In genomic region chr3:40458473-40458872, GRCh38 we compare ENCODE assay signal across 9 cellular contexts. TPM values are rescaled to one million over a fixed set of nuclear protein-coding genes. Genes with fewer than 3 reads are reported as not detected.
DNase-seq lines count a peak whose midpoint lies in the region; ATAC-seq and TF ChIP-seq lines count a peak whose summit lies in the region.
"Had no signal": no experiment of that assay in that cellular context is flagged by ENCODE, and none has a peak within 500 bp of the region (broad histone marks: within the 10 kb centered on the region; RNA-seq: fewer than 3 reads in every experiment).

No MANE protein-coding gene starts in this region.

- TF ChIP-seq RAD21 in neural cell (conservative IDR thresholded peaks at IDR 0.05): no peak

- H4K8ac ChIP-seq in neuronal stem cell (ENCODE audit: low read depth, low read length): no peak overlapping the region

- H2BK120ac ChIP-seq in neuronal stem cell (ENCODE audit: low read depth, low read length): no peak overlapping the region

- H3K9me3 ChIP-seq in CD4-positive, alpha-beta T cell (ENCODE audit: control insufficient read depth, low read length): no peaks in the 10 kb centered on the region
- no peaks in the 10 kb centered on the region for H3K9me3 ChIP-seq in MM.1S (replicated peaks; ENCODE audit: insufficient read depth, low read length)
- H3K9me3 ChIP-seq in neural cell (ENCODE audit: low read length): no peaks in the 10 kb centered on the region
- H3K9me3 ChIP-seq in neuronal stem cell (replicated peaks in 1 of 2; ENCODE audit: control insufficient read depth in 2 of 2, insufficient read depth in 1 of 2, low read depth in 1 of 2, low read length in 2 of 2): no peaks in the 10 kb centered on the region

- H3K27ac Mint-ChIP-seq in CD4-positive, alpha-beta T cell: peak overlapping the region; percentile 90

- CTCF ChIA-PET in CD4-positive, alpha-beta T cell (lab: Charles Lee): interaction anchor here (1.4 to 1.7 kb wide), 2 partner anchors 149 kb away, joined by 3 to 6 read pairs; partner anchors contain the start of gene EIF1B

- peaks cover 63% of the 10 kb centered on the region for H3K36me3 Mint-ChIP-seq in CD4-positive, alpha-beta T cell (ENCODE audit: low read depth)

- H3K9ac ChIP-seq in MM.1S (ENCODE audit: low read length) (0 out of 2 replicates have a peak overlapping the region, but pooled peaks have one; percentile 94), neural cell (ENCODE audit: low read length) (peak overlapping the region; percentile 89), neuronal stem cell (ENCODE audit: low read depth, low read length, poor library complexity) (no peak overlapping the region)

- H3K9me2 ChIP-seq in MM.1S (replicated peaks; ENCODE audit: insufficient read depth, low read length) (no peaks in the 10 kb centered on the region), neural cell (ENCODE audit: insufficient read depth, low read length) (no peaks in the 10 kb centered on the region)

- no peak overlapping the region for H2BK5ac ChIP-seq in neuronal stem cell (ENCODE audit: low read length)

- H3K27me3 ChIP-seq in CD4-positive, alpha-beta T cell (ENCODE audit: control insufficient read depth, insufficient read depth, low read length): no peaks in the 10 kb centered on the region
- H3K27me3 ChIP-seq in MM.1S (replicated peaks; ENCODE audit: insufficient read depth, low read length) (no peaks in the 10 kb centered on the region), dorsolateral prefrontal cortex (no peaks in the 10 kb centered on the region), neural cell (ENCODE audit: insufficient read depth, low read depth, low read length) (no peaks in the 10 kb centered on the region), neuronal stem cell (ENCODE audit: control insufficient read depth in 3 of 3, insufficient read depth in 3 of 3, low read depth in 1 of 3, low read length in 3 of 3) (no peaks in the 10 kb centered on the region)

- H3K36me3 ChIP-seq in MM.1S (replicated peaks; ENCODE audit: insufficient read depth, low read length) (peaks cover 14% of the 10 kb centered on the region), neural cell (ENCODE audit: insufficient read depth, low read length) (peaks cover under 1% of the 10 kb centered on the region), neuronal stem cell (replicated peaks in 1 of 2; ENCODE audit: control insufficient read depth in 2 of 2, insufficient read depth in 2 of 2, low read length in 2 of 2) (peaks cover 23 to 56% of the 10 kb centered on the region in 2 donors)

- TF ChIP-seq EP300 in neural cell (conservative IDR thresholded peaks at IDR 0.05; ENCODE audit: poor library complexity, severe bottlenecking): no peak

- H3K14ac ChIP-seq in neuronal stem cell (ENCODE audit: low read length): no peak overlapping the region

- H4K91ac ChIP-seq in neuronal stem cell (ENCODE audit: low read depth, low read length, poor library complexity): no peak overlapping the region

- peak overlapping the region; percentile 94 for H3K4me3 Mint-ChIP-seq in CD4-positive, alpha-beta T cell

- H2BK12ac ChIP-seq in neuronal stem cell (ENCODE audit: low read length): no peak overlapping the region

- ATAC-seq in CD4-positive, alpha-beta T cell (ENCODE audit: poor library complexity): no peak
- no peak for ATAC-seq in GM19452 (IDR thresholded peaks at IDR 0.05; ENCODE audit: unreplicated experiment)

- no peaks in the 10 kb centered on the region for H3K27me3 Mint-ChIP-seq in CD4-positive, alpha-beta T cell

- peaks cover 50% of the 10 kb centered on the region for H3K4me1 Mint-ChIP-seq in CD4-positive, alpha-beta T cell (ENCODE audit: low read depth)

- H3K4me1 ChIP-seq in MM.1S (ENCODE audit: low read length) (peaks cover 9% of the 10 kb centered on the region), neuronal stem cell (ENCODE audit: control insufficient read depth in 2 of 2, insufficient read depth in 1 of 2, low read depth in 1 of 2, low read length in 2 of 2) (peaks cover 3 to 6% of the 10 kb centered on the region in 2 donors)

- H4K20me1 ChIP-seq in MM.1S (ENCODE audit: insufficient read depth, low read length): peaks cover 5% of the 10 kb centered on the region; the same call in 1 of the 2 replicates
- H4K20me1 ChIP-seq in neural cell (ENCODE audit: insufficient read depth): no peaks in the 10 kb centered on the region

- H3K9me3 Mint-ChIP-seq in CD4-positive, alpha-beta T cell: no peaks in the 10 kb centered on the region

- H3K4me3 ChIP-seq in MM.1S (ENCODE audit: low read length) (peak overlapping the region; percentile 87), dorsolateral prefrontal cortex (peak overlapping the region in 57 of 59 donors; percentile 73 to 100 (median 95)), neural cell (ENCODE audit: low read length) (peak overlapping the region; percentile 93), neuronal stem cell (ENCODE audit: low read length in 2 of 2) (peak overlapping the region in 1 of 2 donors; percentile 82)

- DNase-seq in CD4-positive, alpha-beta T cell: no peak
- DNase-seq in MM.1S (no peak), dorsolateral prefrontal cortex (no peak), D341Med (ENCODE audit: low spot score) (no peak), neuronal stem cell (ENCODE audit: low spot score) (no peak)
- DNase-seq in stimulated activated CD8-positive, alpha-beta memory T cell treated with anti-CD3 and anti-CD28 coated beads, Interleukin-4, amount 100 ng/mL, for 48 hours: no peak
- DNase-seq: stimulated activated CD4-positive, alpha-beta T cell treated with anti-CD3 and anti-CD28 coated beads, Interleukin-2, amount 100 ng/mL, for 24 hours had no signal

- H2AFZ ChIP-seq in MM.1S (ENCODE audit: low read length) (no peak overlapping the region), neural cell (ENCODE audit: low read depth, low read length) (no peak overlapping the region), neuronal stem cell (ENCODE audit: low read length) (no peak overlapping the region)

- no peak overlapping the region for H3K4ac ChIP-seq in neuronal stem cell (ENCODE audit: low read length)

- WGBS in neuronal stem cell (ENCODE audit: extremely low coverage in 2 of 2, insufficient read length in 2 of 2, insufficient replicate concordance in 1 of 2), 2 donors: no CpG with 5 or more reads among the region's 4 CpGs

- TF ChIP-seq CTCF in CD4-positive, alpha-beta T cell (IDR thresholded peaks at IDR 0.05): no peak
- TF ChIP-seq CTCF in MM.1S (IDR thresholded peaks at IDR 0.05; ENCODE audit: low read length): no peak
- TF ChIP-seq CTCF in dorsolateral prefrontal cortex (IDR thresholded peaks at IDR 0.05 in 54 of 56, conservative IDR thresholded peaks at IDR 0.05 in 2 of 56; ENCODE audit: low read depth in 1 of 56, partially characterized antibody in 56 of 56): no peak
- no peak for TF ChIP-seq CTCF in neural cell (IDR thresholded peaks at IDR 0.05; ENCODE audit: poor library complexity, severe bottlenecking)

- H3K27ac ChIP-seq in CD4-positive, alpha-beta T cell (ENCODE audit: low read depth, low read length): peak overlapping the region; percentile 78
- H3K27ac ChIP-seq in MM.1S (ENCODE audit: low read length) (no peak overlapping the region), dorsolateral prefrontal cortex (peak overlapping the region in 4 of 59 donors; percentile 4 to 96 (median 82)), neural cell (ENCODE audit: low read length) (no peak overlapping the region), neuronal stem cell (replicated peaks; ENCODE audit: low read length) (no peak overlapping the region)

- intact Hi-C loops in CD4-positive, alpha-beta T cell (cut with DNase I, micrococcal nuclease): loop anchor here (5.0 to 10.0 kb wide), 3 partner anchors 1074 to 1506 kb away; partner anchors contain the start of genes SCN11A (in 1 of the 2), SLC25A38 (in 1 of the 2), ULK4 (in 1 of the 2) and WDR48 (in 1 of the 2)
- intact Hi-C loops in dorsolateral prefrontal cortex (cut with DNase I): loop anchor here (5.0 to 10.0 kb wide), 5 partner anchors 49 to 1506 kb away; partner anchors contain the start of genes ULK4 (in 2 of the 2), ZNF620 (in 1 of the 2) and ZNF621 (in 1 of the 2)

- H2BK15ac ChIP-seq in neuronal stem cell (ENCODE audit: low read length): no peak overlapping the region

- no peaks in the 10 kb centered on the region for H3K79me1 ChIP-seq in neuronal stem cell (ENCODE audit: low read depth, low read length)

- H3K4me2 ChIP-seq in MM.1S (ENCODE audit: low read depth, low read length) (peak overlapping the region; percentile 85), neural cell (ENCODE audit: low read length) (peak overlapping the region; percentile 92), neuronal stem cell (ENCODE audit: insufficient read depth, low read length, poor library complexity, severe bottlenecking) (no peak overlapping the region)

- H3F3A ChIP-seq in MM.1S (ENCODE audit: insufficient read depth, low read length): peaks cover 12% of the 10 kb centered on the region
- H3F3A ChIP-seq in neural cell (ENCODE audit: insufficient read depth, low read length, poor library complexity, severe bottlenecking): peaks cover 1% of the 10 kb centered on the region

- POLR2A ChIA-PET in CD4-positive, alpha-beta T cell (lab: Charles Lee): interaction anchor here (0.7 to 2.4 kb wide), 3 partner anchors 18 to 82 kb away, joined by 3 to 22 read pairs (median 6); partner anchors contain the start of genes ZNF619 and ZNF621

- no peak overlapping the region for H2AK5ac ChIP-seq in neuronal stem cell (ENCODE audit: low read depth, low read length)

- no peak overlapping the region for H3K23ac ChIP-seq in neuronal stem cell (ENCODE audit: low read depth, low read length, poor library complexity)

- no peak overlapping the region for H3K18ac ChIP-seq in neuronal stem cell (ENCODE audit: low read length)

- peaks cover 30% of the 10 kb centered on the region for H3K79me2 ChIP-seq in MM.1S (ENCODE audit: low read length)
- peaks cover 24% of the 10 kb centered on the region for H3K79me2 ChIP-seq in neural cell (replicated peaks; ENCODE audit: insufficient read depth, low read length)

TF ChIP-seq in neural cell, 6 proteins besides CTCF, POLR2A, EP300 and RAD21 (continues in another document):
- TF ChIP-seq SMC3 (conservative IDR thresholded peaks at IDR 0.05; ENCODE audit: poor library complexity): no peak

RNA-seq across cellular contexts. Expression of gene RPL14, which starts 1.3 kb away (rescaled TPM):
- 1,000 to 10,000 TPM; 3,546 to 3,721 TPM for total RNA-seq in CD4-positive, alpha-beta T cell
- total RNA-seq in dorsolateral prefrontal cortex: 1,000 to 10,000 TPM in 1 of 120 experiments, 100 to 1,000 TPM in 119; 420 to 1,036 (median 621) TPM
- 273 and 288 TPM in 2 replicates for polyA plus RNA-seq in neural cell
- polyA minus RNA-seq in neural cell: 150 and 192 TPM in 2 replicates
- polyA plus RNA-seq in neuronal stem cell (2013, experiment 1 of 2): 1,555 TPM
- 1,586 TPM for polyA plus RNA-seq in neuronal stem cell (2013, experiment 2 of 2)

RNA-seq across cellular contexts. Expression of gene ZNF619, which starts 18.4 kb away (rescaled TPM):
- total RNA-seq in CD4-positive, alpha-beta T cell: 1 to 10 TPM; 2.6 to 2.9 TPM
- 10 to 100 TPM in 17 of 120 experiments, 1 to 10 TPM in 103; 3.6 to 15.9 (median 7.6) TPM for total RNA-seq in dorsolateral prefrontal cortex
- 0.33 and 0.78 TPM in 2 replicates for polyA plus RNA-seq in neural cell
- 1.6 and 2.2 TPM in 2 replicates for polyA minus RNA-seq in neural cell
- 5.0 TPM for polyA plus RNA-seq in neuronal stem cell (2013, experiment 1 of 2)
- polyA plus RNA-seq in neuronal stem cell (2013, experiment 2 of 2): 5.1 TPM

RNA-seq across cellular contexts. Expression of gene ZNF620, which starts 47.4 kb away (rescaled TPM):
- 1 to 10 TPM in 1 of 2 experiments, under 1 TPM in 1; 0.82 to 1.0 TPM for total RNA-seq in CD4-positive, alpha-beta T cell
- 10 to 100 TPM in 2 of 120 experiments, 1 to 10 TPM in 118; 3.7 to 10.7 (median 7.0) TPM for total RNA-seq in dorsolateral prefrontal cortex
- 20.2 and 31.0 TPM in 2 replicates for polyA plus RNA-seq in neural cell
- 48.5 and 52.0 TPM in 2 replicates for polyA minus RNA-seq in neural cell
- polyA plus RNA-seq in neuronal stem cell (2013, experiment 1 of 2): 12.8 TPM
- polyA plus RNA-seq in neuronal stem cell (2013, experiment 2 of 2): 12.4 TPM
